Comparison of ENCODE assay signal across 18 cellular contexts in the genomic region with DNA sequence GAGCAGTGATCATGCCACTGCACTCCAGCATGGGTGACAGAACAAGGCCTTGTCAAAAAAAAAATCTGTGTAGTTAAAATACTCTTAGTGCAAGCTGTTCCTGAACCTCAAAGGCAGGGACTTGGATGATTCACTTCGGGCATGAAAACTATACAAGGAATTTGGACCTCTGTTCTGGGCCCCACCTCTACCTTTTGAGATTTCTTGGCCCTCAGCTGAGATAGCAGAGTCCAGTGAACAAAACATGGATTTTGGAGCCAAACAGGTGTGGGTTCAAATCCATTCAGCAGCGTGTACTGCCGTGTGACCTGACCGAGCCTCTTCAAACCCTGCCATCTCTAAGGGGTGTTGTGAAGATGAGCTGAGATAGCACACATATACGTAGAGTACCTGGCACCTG. TPM values are rescaled to one million over a fixed set of nuclear protein-coding genes. Genes with fewer than 3 reads are reported as not detected.
"Had no signal": no experiment of that assay in that cellular context is flagged by ENCODE, and none has a peak within 500 bp of the region (broad histone marks: within the 10 kb centered on the region; RNA-seq: fewer than 3 reads in every experiment).

No MANE protein-coding gene starts in this region.

- ATAC-seq: activated CD4-positive, CD25-positive, alpha-beta regulatory T cell treated with anti-CD3 and anti-CD28 coated beads, Interleukin-2, amount 50 U/mL, for 24 hours; activated CD8-positive, alpha-beta T cell treated with anti-CD3 and anti-CD28 coated beads, Interleukin-2, amount 10 ng/mL, durations not matched to agents 7 days and 5 days had no signal

- H3K4me1 ChIP-seq: breast epithelium had no signal

- FAIRE-seq: RCC 7860 had no signal

- H3K36me3 ChIP-seq: breast epithelium had no signal

- H3K27me3 ChIP-seq: breast epithelium had no signal

- DNase-seq: activated CD4-positive, alpha-beta T cell treated with anti-CD3 and anti-CD28 coated beads for 4 hours; activated CD8-positive, alpha-beta T cell treated with anti-CD3 and anti-CD28 coated beads, Interleukin-2, amount 10 ng/mL, durations not matched to agents 7 days and 5 days; activated effector memory CD4-positive, alpha-beta T cell treated with Interleukin-2 at 50 U/mL for 16 hours; activated naive CD4-positive, alpha-beta T cell; activated T-cell treated with anti-CD3 and anti-CD28 coated beads, Interleukin-2, amount 50 U/mL, for 24 hours; aorta; MM.1S; NCI-H1105; NCI-H1436; NCI-H1694 treated with DMSO at 0.1 percent for 48 hours; NCI-H69; NK-92 treated with Interleukin-12 subunit alpha and Interleukin-12 subunit beta, amount 100 ng/mL, for 24 hours; SHP77 had no signal

- H3K9me3 ChIP-seq: breast epithelium had no signal

- H3K4me3 ChIP-seq: breast epithelium had no signal

RNA-seq across cellular contexts. Expression of gene SLC13A2, which starts 6.8 kb away (rescaled TPM):
- total RNA-seq: activated CD8-positive, alpha-beta T cell treated with anti-CD3 and anti-CD28 coated beads, Interleukin-2, amount 10 ng/mL, durations not matched to agents 7 days and 5 days; activated T-helper 1 cell treated with anti-CD3 and anti-CD28 coated beads, Interleukin-12 subunit alpha, Interleukin-12 subunit beta, Interleukin-2, Interleukin-4 antibody, amounts not matched to agents 30 ng/mL and 10 ng/mL and 1 ng/mL, durations not matched to agents 14 hours and 24 hours and 36 hours; aorta; SK-MEL-5 had no signal

RNA-seq across cellular contexts. Expression of gene FOXN1, which starts 25.9 kb away (rescaled TPM):
- total RNA-seq: activated CD8-positive, alpha-beta T cell treated with anti-CD3 and anti-CD28 coated beads, Interleukin-2, amount 10 ng/mL, durations not matched to agents 7 days and 5 days; activated T-helper 1 cell treated with anti-CD3 and anti-CD28 coated beads, Interleukin-12 subunit alpha, Interleukin-12 subunit beta, Interleukin-2, Interleukin-4 antibody, amounts not matched to agents 30 ng/mL and 10 ng/mL and 1 ng/mL, durations not matched to agents 14 hours and 24 hours and 36 hours; aorta; SK-MEL-5 had no signal
- polyA plus RNA-seq: aorta had no signal
